10 cellular contexts compared by ENCODE assay signal in the genomic region with DNA sequence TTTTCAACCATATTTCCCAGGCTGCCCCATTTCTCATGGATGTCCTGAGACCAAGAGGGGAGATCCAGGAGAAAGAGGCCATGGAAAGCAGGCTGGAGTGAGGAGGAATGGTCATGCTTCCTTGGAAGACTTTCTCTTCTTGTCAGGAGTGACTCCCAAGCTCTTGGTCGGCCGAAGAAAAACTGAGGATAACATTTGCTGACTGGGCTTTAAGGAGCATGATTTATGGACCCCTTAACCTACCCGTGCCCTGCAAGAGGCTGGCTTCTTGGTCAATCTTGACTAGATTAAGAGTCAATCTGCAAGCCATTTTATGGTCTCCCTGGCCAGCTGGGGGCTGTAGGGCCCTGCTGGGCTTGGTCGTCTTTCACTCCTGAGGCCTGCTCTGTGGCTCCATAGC. TPM values are rescaled to one million over a fixed set of nuclear protein-coding genes. Genes with fewer than 3 reads are reported as not detected.
"Had no signal": no experiment of that assay in that cellular context is flagged by ENCODE, and none has a peak within 500 bp of the region (broad histone marks: within the 10 kb centered on the region; RNA-seq: fewer than 3 reads in every experiment).

No MANE protein-coding gene starts in this region.

- H2AFZ ChIP-seq: GM23248, GM23338 had no signal

- FAIRE-seq: H54 had no signal

- H3K4me3 ChIP-seq: GM23248, GM23338, HAP-1 had no signal

- H3K4me2 ChIP-seq: GM23338 had no signal

- H3K9me3 ChIP-seq: HAP-1 had no signal

- DNase-seq: GM23248, GOT3, H7, H9, HCEC 1CT, HFFc6 had no signal

- H3K4me1 ChIP-seq: HAP-1 had no signal

- ATAC-seq: GM23338, HCT116 had no signal

- H3K36me3 ChIP-seq: HAP-1 had no signal

- H3K9ac ChIP-seq: GM23248 had no signal

- H3K27ac ChIP-seq: GM23248 had no signal

RNA-seq across cellular contexts. Expression of a gene that starts 22.8 kb away (rescaled TPM):
- total RNA-seq: GM23338, H9, HFFc6 had no signal
- polyA plus RNA-seq: GM23248, GM23338 had no signal
